Comparison of ENCODE assay signal across 9 cellular contexts in genomic region chr15:45790325-45790943, GRCh38.
DNase-seq lines count a peak whose midpoint lies in the region; ATAC-seq, FAIRE-seq and TF ChIP-seq lines count a peak whose summit lies in the region.
"Had no signal": no experiment of that assay in that cellular context is flagged by ENCODE, and none has a peak within 500 bp of the region (broad histone marks: within the 10 kb centered on the region; RNA-seq: fewer than 3 reads in every experiment).

No MANE protein-coding gene starts in this region.

- H3K27ac ChIP-seq in small intestine (ENCODE audit: low read depth in 1 of 2, low read length in 1 of 2): no peak overlapping the region
- no peak overlapping the region for H3K27ac ChIP-seq in suprapubic skin
- H3K27ac ChIP-seq: skin epidermis had no signal

- no peak for TF ChIP-seq POLR2A in suprapubic skin (IDR thresholded peaks at IDR 0.05)

- no peak overlapping the region for H3K4me3 Mint-ChIP-seq in activated naive CD4-positive, alpha-beta T cell treated with anti-CD3 and anti-CD28 coated beads for 36 hours

- H3K9me3 Mint-ChIP-seq in activated naive CD4-positive, alpha-beta T cell treated with anti-CD3 and anti-CD28 coated beads for 36 hours: no peaks in the 10 kb centered on the region

- no peaks in the 10 kb centered on the region for H3K9me3 ChIP-seq in small intestine (ENCODE audit: control insufficient read depth, low read depth)
- H3K9me3 ChIP-seq in suprapubic skin: no peaks in the 10 kb centered on the region

- FAIRE-seq in small intestine (lab: Jason Lieb, UNC): no peak

- no peaks in the 10 kb centered on the region for H3K36me3 Mint-ChIP-seq in activated naive CD4-positive, alpha-beta T cell treated with anti-CD3 and anti-CD28 coated beads for 36 hours (ENCODE audit: low read depth)

- WGBS in small intestine, 3 donors: 34 to 44% (median 36%) methylated on average over 4 of the region's 4 CpGs
- WGBS in suprapubic skin: 43% methylated on average over 4 of the region's 4 CpGs

- no peaks in the 10 kb centered on the region for H3K4me1 ChIP-seq in small intestine (ENCODE audit: control insufficient read depth in 2 of 2, insufficient read depth in 1 of 2, low read depth in 1 of 2, low read length in 1 of 2)
- no peaks in the 10 kb centered on the region for H3K4me1 ChIP-seq in suprapubic skin

- CTCF ChIA-PET in activated naive CD4-positive, alpha-beta T cell treated with anti-CD3 and anti-CD28 coated beads for 36 hours (lab: Charles Lee): interaction anchor here (0.6 to 2.9 kb wide), 9 partner anchors 12 to 308 kb away, joined by 3 to 15 read pairs (median 3); no protein-coding TSS in a partner anchor

- no peaks in the 10 kb centered on the region for H3K36me3 ChIP-seq in small intestine (ENCODE audit: control insufficient read depth in 2 of 2, insufficient read depth in 2 of 2, low read length in 2 of 2)
- no peaks in the 10 kb centered on the region for H3K36me3 ChIP-seq in suprapubic skin

- H3K4me1 Mint-ChIP-seq in activated naive CD4-positive, alpha-beta T cell treated with anti-CD3 and anti-CD28 coated beads for 36 hours (ENCODE audit: low read depth): no peaks in the 10 kb centered on the region

- intact Hi-C loops in activated naive CD4-positive, alpha-beta T cell treated with anti-CD3 and anti-CD28 coated beads for 36 hours (cut with micrococcal nuclease): loop anchor here (1.0 to 5.0 kb wide), 4 partner anchors 76 to 332 kb away; no protein-coding TSS in a partner anchor

- DNase-seq in activated naive CD4-positive, alpha-beta T cell treated with anti-CD3 and anti-CD28 coated beads for 36 hours: peak; percentile 47
- no peak for DNase-seq in activated naive CD4-positive, alpha-beta T cell treated with anti-CD3 and anti-CD28 coated beads, Interleukin-2, amount 50 U/mL, for 16 hours
- DNase-seq in RKO (ENCODE audit: low spot score) (peak; percentile 16), fibroblast of the aortic adventitia (ENCODE audit: low read depth) (peak; percentile 36), small intestine (peak; percentile 22), amniotic stem cell (lab: John Stamatoyannopoulos, UW) (no peak), suprapubic skin (ENCODE audit: low spot score in 2 of 2) (no peak)

- ATAC-seq in HG03432 (IDR thresholded peaks at IDR 0.05; ENCODE audit: unreplicated experiment): peak; percentile 53

- H3K27me3 Mint-ChIP-seq in activated naive CD4-positive, alpha-beta T cell treated with anti-CD3 and anti-CD28 coated beads for 36 hours (ENCODE audit: low read depth): peaks cover 10% of the 10 kb centered on the region

- H3K27ac Mint-ChIP-seq in activated naive CD4-positive, alpha-beta T cell treated with anti-CD3 and anti-CD28 coated beads for 36 hours: no peak overlapping the region

- no peak for TF ChIP-seq EP300 in suprapubic skin (IDR thresholded peaks at IDR 0.05)

- H3K4me3 ChIP-seq in fibroblast of the aortic adventitia (ENCODE audit: low read depth, low read length): no peak overlapping the region
- no peak overlapping the region for H3K4me3 ChIP-seq in small intestine (ENCODE audit: low read depth in 1 of 2, low read length in 2 of 2)
- H3K4me3 ChIP-seq in suprapubic skin: no peak overlapping the region
- H3K4me3 ChIP-seq: skin epidermis had no signal

- TF ChIP-seq CTCF in fibroblast of the aortic adventitia (IDR thresholded peaks at IDR 0.05; ENCODE audit: insufficient read depth, low read length): peak; percentile 49
- TF ChIP-seq CTCF in suprapubic skin (IDR thresholded peaks at IDR 0.05): peak in 1 of 2 donors; percentile 28

- H3K27me3 ChIP-seq in small intestine (ENCODE audit: control insufficient read depth in 2 of 2, insufficient read depth in 2 of 2, low read length in 2 of 2): peaks cover 0 to 3% of the 10 kb centered on the region in 2 donors
- H3K27me3 ChIP-seq in suprapubic skin: peaks cover 7% of the 10 kb centered on the region

Comparison
In these comparisons a context has a peak if more than half of its experiments do, and no peak if none do; other contexts are left out.
1. DNase-seq: peak in activated naive CD4-positive, alpha-beta T cell treated with anti-CD3 and anti-CD28 coated beads for 36 hours (single experiment), RKO (single experiment), fibroblast of the aortic adventitia (single experiment) and small intestine (single experiment); none in activated naive CD4-positive, alpha-beta T cell treated with anti-CD3 and anti-CD28 coated beads, Interleukin-2, amount 50 U/mL, for 16 hours (single experiment), amniotic stem cell (single experiment) and suprapubic skin (0 of 2).